Comparison of ENCODE assay signal across 30 cellular contexts in genomic region chr11:111363985-111364384, GRCh38. TPM values are rescaled to one million over a fixed set of nuclear protein-coding genes. Genes with fewer than 3 reads are reported as not detected.
DNase-seq lines count a peak whose midpoint lies in the region; ATAC-seq and TF ChIP-seq lines count a peak whose summit lies in the region.
"Had no signal": no experiment of that assay in that cellular context is flagged by ENCODE, and none has a peak within 500 bp of the region (broad histone marks: within the 10 kb centered on the region; RNA-seq: fewer than 3 reads in every experiment).

No MANE protein-coding gene starts in this region.

- peaks cover 100% of the 10 kb centered on the region for H4K20me1 ChIP-seq in BLaER1

- TF ChIP-seq CTCF in prostate gland (IDR thresholded peaks at IDR 0.05) = no peak
- TF ChIP-seq CTCF in vagina (IDR thresholded peaks at IDR 0.05) = no peak

- DNase-seq in RPMI8226 (peak; percentile 78), prostate gland (ENCODE audit: low spot score) (no peak), T-helper 2 cell (no peak), vagina (ENCODE audit: extremely low spot score in 2 of 2) (no peak)
- DNase-seq: activated CD4-positive, alpha-beta T cell treated with anti-CD3 and anti-CD28 coated beads, Interleukin-2, amount 50 U/mL, for 48 hours; activated CD8-positive, alpha-beta memory T cell treated with anti-CD3 and anti-CD28 coated beads, Interleukin-2, amount 50 U/mL, for 48 hours; BE2C; Caco-2; erythroblast; foreskin fibroblast; Kasumi-1; left ventricle myocardium superior; midbrain; NCI-H1048; NCI-H2029 treated with DMSO at 0.1 percent for 48 hours; NCI-H226; ovary; right cardiac atrium; upper lobe of left lung; WERI-Rb-1 had no signal

- no peak for TF ChIP-seq POLR2A in prostate gland (IDR thresholded peaks at IDR 0.05)
- TF ChIP-seq POLR2A in vagina (IDR thresholded peaks at IDR 0.05) = no peak

- no peaks in the 10 kb centered on the region for H3K27me3 ChIP-seq in BLaER1
- no peaks in the 10 kb centered on the region for H3K27me3 ChIP-seq in prostate gland (replicated peaks; ENCODE audit: insufficient read depth)
- no peaks in the 10 kb centered on the region for H3K27me3 ChIP-seq in vagina
- H3K27me3 ChIP-seq: hepatocyte, ovary, upper lobe of left lung had no signal

- H3K9me3 ChIP-seq in BLaER1 (0 out of 2 replicates have a peak, but pooled peaks cover 6% of the 10 kb centered on the region), prostate gland (no peaks in the 10 kb centered on the region), vagina (no peaks in the 10 kb centered on the region)
- H3K9me3 ChIP-seq: BE2C, ovary, upper lobe of left lung had no signal

- peak overlapping the region; percentile 13; the same call in 1 of the 2 replicates for H3K4me2 ChIP-seq in BLaER1
- H3K4me2 ChIP-seq: GM23338, hepatocyte had no signal

- ATAC-seq in GM19023 (IDR thresholded peaks at IDR 0.05; ENCODE audit: unreplicated experiment) (peak; percentile 30), HG03066 (IDR thresholded peaks at IDR 0.05; ENCODE audit: low read depth, unreplicated experiment) (peak; percentile 34), HG03108 (IDR thresholded peaks at IDR 0.05; ENCODE audit: unreplicated experiment) (no peak)
- ATAC-seq: GM23338; left ventricle myocardium superior; natural killer cell treated with Interleukin-12 subunit alpha and Interleukin-12 subunit beta and Interleukin-15 and Interleukin-18, amount 100 ng/mL, for 72 hours; right cardiac atrium had no signal

- H3K4me3 ChIP-seq in BLaER1 (no peak overlapping the region), prostate gland (no peak overlapping the region), vagina (no peak overlapping the region)
- H3K4me3 ChIP-seq: GM23338, hepatocyte, ovary, upper lobe of left lung had no signal

- H3K4me1 ChIP-seq in BLaER1 (peaks cover 79% of the 10 kb centered on the region), prostate gland (replicated peaks) (no peaks in the 10 kb centered on the region), vagina (no peaks in the 10 kb centered on the region)
- H3K4me1 ChIP-seq: BE2C had no signal

- H3K36me3 ChIP-seq in BLaER1 = peaks cover 100% of the 10 kb centered on the region
- no peaks in the 10 kb centered on the region for H3K36me3 ChIP-seq in prostate gland
- no peaks in the 10 kb centered on the region for H3K36me3 ChIP-seq in vagina
- H3K36me3 ChIP-seq: BE2C, ovary, upper lobe of left lung, WERI-Rb-1 had no signal

- intact Hi-C loops in prostate gland (cut with DNase I) = no loop called here
- intact Hi-C loops in vagina (cut with DNase I) = no loop called here

- H3K27ac ChIP-seq in BLaER1 (no peak overlapping the region), prostate gland (no peak overlapping the region), vagina (no peak overlapping the region)
- H3K27ac ChIP-seq: hepatocyte, ovary, upper lobe of left lung, WERI-Rb-1 had no signal

- H3K9ac ChIP-seq in BLaER1 = no peak overlapping the region

RNA-seq across cellular contexts. Expression of gene POU2AF1, which starts 15.1 kb away (rescaled TPM):
- 1 to 10 TPM in 1 of 2 donors, under 1 TPM in 1; 0.74 to 1.5 TPM for total RNA-seq in prostate gland
- total RNA-seq in vagina = not detected
- total RNA-seq: chondrocyte, Daoy, GM23338, HT1080 had no signal
